ENCODE assay signal across 31 cellular contexts in genomic region chr19:15307169-15307568, GRCh38. TPM values are rescaled to one million over a fixed set of nuclear protein-coding genes. Genes with fewer than 3 reads are reported as not detected.
A peak's percentile ranks its signal among the peaks of the same experiment; 100 is the strongest.
DNase-seq lines count a peak whose midpoint lies in the region; ATAC-seq, FAIRE-seq and TF ChIP-seq lines count a peak whose summit lies in the region.
"Had no signal": no experiment of that assay in that cellular context is flagged by ENCODE, and none has a peak within 500 bp of the region (broad histone marks: within the 10 kb centered on the region; RNA-seq: fewer than 3 reads in every experiment).

No MANE protein-coding gene starts in this region.

- ATAC-seq in HG03095 (IDR thresholded peaks at IDR 0.05; ENCODE audit: unreplicated experiment) (no peak), GM19395 (IDR thresholded peaks at IDR 0.05; ENCODE audit: unreplicated experiment) (no peak)
- ATAC-seq: mucosa of descending colon, right cardiac atrium, Right ventricle myocardium inferior, SK-N-SH treated with all-trans-retinoic acid at 6 μM for 48 hours had no signal

- peaks cover 32% of the 10 kb centered on the region for H3K36me3 ChIP-seq in MG63
- H3K36me3 ChIP-seq: BE2C, brain microvascular endothelial cell, transverse colon had no signal

- H3K27me3 ChIP-seq in MG63 = no peaks in the 10 kb centered on the region
- H3K27me3 ChIP-seq: BE2C, brain microvascular endothelial cell, transverse colon had no signal

- no peak for TF ChIP-seq CTCF in chondrocyte (IDR thresholded peaks at IDR 0.05)
- TF ChIP-seq CTCF in progenitor cell of endocrine pancreas (IDR thresholded peaks at IDR 0.05; ENCODE audit: unreplicated experiment) = no peak

- H3K4me1 Mint-ChIP-seq in activated naive CD8-positive, alpha-beta T cell (ENCODE audit: low read depth) = peaks cover 81% of the 10 kb centered on the region
- peaks cover 74% of the 10 kb centered on the region for H3K4me1 Mint-ChIP-seq in activated naive CD8-positive, alpha-beta T cell treated with anti-CD3 and anti-CD28 coated beads for 36 hours
- H3K4me1 Mint-ChIP-seq in chondrocyte (ENCODE audit: low read depth) (peaks cover 43% of the 10 kb centered on the region), progenitor cell of endocrine pancreas (ENCODE audit: low read depth) (peaks cover 36% of the 10 kb centered on the region)

- no peaks in the 10 kb centered on the region for H3K27me3 Mint-ChIP-seq in activated naive CD8-positive, alpha-beta T cell
- no peaks in the 10 kb centered on the region for H3K27me3 Mint-ChIP-seq in activated naive CD8-positive, alpha-beta T cell treated with anti-CD3 and anti-CD28 coated beads for 36 hours
- H3K27me3 Mint-ChIP-seq in chondrocyte (ENCODE audit: low read depth) (no peaks in the 10 kb centered on the region), progenitor cell of endocrine pancreas (no peaks in the 10 kb centered on the region)

- H3K9me3 ChIP-seq in MG63 = peaks cover 18% of the 10 kb centered on the region
- H3K9me3 ChIP-seq: BE2C, Caco-2, mucosa of descending colon, transverse colon had no signal

- H3K4me3 ChIP-seq in MG63 = no peak overlapping the region
- H3K4me3 ChIP-seq: lung, mucosa of descending colon, PC-9, transverse colon had no signal

- FAIRE-seq in GM12891 (lab: Jason Lieb, UNC) = no peak

- 0 out of 2 replicates have a peak, but pooled peaks have one; percentile 34 for TF ChIP-seq POLR2A in GM12891 (IDR thresholded peaks at IDR 0.05; ENCODE audit: low read depth, low read length)

- H3K4me3 Mint-ChIP-seq in activated naive CD8-positive, alpha-beta T cell = peak overlapping the region; percentile 44
- no peak overlapping the region for H3K4me3 Mint-ChIP-seq in activated naive CD8-positive, alpha-beta T cell treated with anti-CD3 and anti-CD28 coated beads for 36 hours
- H3K4me3 Mint-ChIP-seq in chondrocyte (ENCODE audit: unreplicated experiment) (no peak overlapping the region), progenitor cell of endocrine pancreas (ENCODE audit: low read depth) (no peak overlapping the region)
- H3K4me3 Mint-ChIP-seq: H9, neural crest cell had no signal

- no peak for DNase-seq in activated naive CD8-positive, alpha-beta T cell treated with anti-CD3 and anti-CD28 coated beads for 36 hours
- DNase-seq in GM12891 (ENCODE audit: insufficient read length, low spot score) (no peak), chondrocyte (ENCODE audit: low spot score) (peak; percentile 12), progenitor cell of endocrine pancreas (ENCODE audit: low spot score, unreplicated experiment) (no peak), MG63 (no peak)
- DNase-seq: ACHN; activated CD4-positive, CD25-positive, alpha-beta regulatory T cell treated with anti-CD3 and anti-CD28 coated beads, Interleukin-2, amount 50 U/mL, for 72 hours; activated CD8-positive, alpha-beta memory T cell treated with anti-CD3 and anti-CD28 coated beads for 24 hours; amygdala; BE2C; brain microvascular endothelial cell; Caco-2; foreskin melanocyte; H9; kidney glomerular epithelial cell; mucosa of descending colon; MV-4-11; NCI-H1436 treated with DMSO at 0.1 percent for 48 hours; NCI-H345; NCI-H69; PC-9; right cardiac atrium; T-helper 2 cell; transverse colon had no signal

- H3K9me3 Mint-ChIP-seq in activated naive CD8-positive, alpha-beta T cell (ENCODE audit: low read depth) = no peaks in the 10 kb centered on the region
- H3K9me3 Mint-ChIP-seq in activated naive CD8-positive, alpha-beta T cell treated with anti-CD3 and anti-CD28 coated beads for 36 hours = no peaks in the 10 kb centered on the region
- H3K9me3 Mint-ChIP-seq in chondrocyte (ENCODE audit: low read depth) = peaks cover 2% of the 10 kb centered on the region
- no peaks in the 10 kb centered on the region for H3K9me3 Mint-ChIP-seq in progenitor cell of endocrine pancreas (ENCODE audit: low read depth)

- H3K27ac Mint-ChIP-seq in activated naive CD8-positive, alpha-beta T cell = no peak overlapping the region
- H3K27ac Mint-ChIP-seq in activated naive CD8-positive, alpha-beta T cell treated with anti-CD3 and anti-CD28 coated beads for 36 hours = no peak overlapping the region
- H3K27ac Mint-ChIP-seq in chondrocyte (ENCODE audit: unreplicated experiment) = no peak overlapping the region
- H3K27ac Mint-ChIP-seq in progenitor cell of endocrine pancreas = peak overlapping the region; percentile 56

- peaks cover 2% of the 10 kb centered on the region for H3K36me3 Mint-ChIP-seq in activated naive CD8-positive, alpha-beta T cell
- H3K36me3 Mint-ChIP-seq in activated naive CD8-positive, alpha-beta T cell treated with anti-CD3 and anti-CD28 coated beads for 36 hours = peaks cover 31% of the 10 kb centered on the region
- H3K36me3 Mint-ChIP-seq in chondrocyte (ENCODE audit: low read depth) (peaks cover 2% of the 10 kb centered on the region), progenitor cell of endocrine pancreas (ENCODE audit: insufficient read depth) (peaks cover 2% of the 10 kb centered on the region)

TF ChIP-seq in GM12891, 5 proteins besides CTCF, POLR2A, EP300 and RAD21:
- TF ChIP-seq SPI1 (IDR thresholded peaks at IDR 0.05; ENCODE audit: low read depth, low read length) = no peak
- TF ChIP-seq PAX5 (IDR thresholded peaks at IDR 0.05; ENCODE audit: insufficient read depth, low read length, severe bottlenecking) = no peak
- no peak for TF ChIP-seq TAF1 (IDR thresholded peaks at IDR 0.05; ENCODE audit: low read depth, low read length)
- TF ChIP-seq POLR2AphosphoS5 (IDR thresholded peaks at IDR 0.05; ENCODE audit: low read depth, low read length) = no peak; the same call in 1 of the 2 replicates
- TF ChIP-seq POU2F2 (IDR thresholded peaks at IDR 0.05; ENCODE audit: low read depth, low read length) = no peak

RNA-seq across cellular contexts. Expression of gene BRD4, which starts 25.2 kb away (rescaled TPM):
- 100 to 1,000 TPM; 110 to 113 TPM for total RNA-seq in activated naive CD8-positive, alpha-beta T cell treated with anti-CD3 and anti-CD28 coated beads for 36 hours
- 27.0 TPM for polyA plus RNA-seq in GM12891 (2012; ENCODE audit: low read depth, missing spikeins)
- total RNA-seq in chondrocyte = 83.8 to 108 TPM (median 104 TPM) in 3 replicates
- total RNA-seq in progenitor cell of endocrine pancreas = 144 and 148 TPM in 2 replicates
- total RNA-seq in MG63 (2014; rRNA removed; shearing (Covaris generic); ENCODE audit: low replicate concordance) = 9.3 and 16.0 TPM in 2 replicates
